ENCODE assay signal across 12 cellular contexts in genomic region chr3:192864943-192865342, GRCh38. TPM values are rescaled to one million over a fixed set of nuclear protein-coding genes. Genes with fewer than 3 reads are reported as not detected.
DNase-seq lines count a peak whose midpoint lies in the region; ATAC-seq and TF ChIP-seq lines count a peak whose summit lies in the region.
"Had no signal": no experiment of that assay in that cellular context is flagged by ENCODE, and none has a peak within 500 bp of the region (broad histone marks: within the 10 kb centered on the region; RNA-seq: fewer than 3 reads in every experiment).

No MANE protein-coding gene starts in this region.

- ATAC-seq in GM19455 (IDR thresholded peaks at IDR 0.05; ENCODE audit: unreplicated experiment) (peak; percentile 83), HG03135 (IDR thresholded peaks at IDR 0.05; ENCODE audit: unreplicated experiment) (peak; percentile 61)
- ATAC-seq: natural killer cell, T-cell had no signal

- H3K27ac ChIP-seq in CD4-positive, alpha-beta memory T cell (ENCODE audit: low read depth, low read length): no peak overlapping the region
- H3K27ac ChIP-seq: C4-2B had no signal

- no peaks in the 10 kb centered on the region for H3K27me3 Mint-ChIP-seq in CD4-positive, alpha-beta memory T cell
- no peaks in the 10 kb centered on the region for H3K27me3 Mint-ChIP-seq in activated CD4-positive, alpha-beta memory T cell treated with anti-CD3 and anti-CD28 coated beads, Interleukin-2, amount 10 ng/mL, durations not matched to agents 7 days and 5 days
- no peaks in the 10 kb centered on the region for H3K27me3 Mint-ChIP-seq in mesothelial cell of epicardium (ENCODE audit: low read depth)
- H3K27me3 Mint-ChIP-seq: activated naive CD8-positive, alpha-beta T cell; T-cell had no signal

- no peaks in the 10 kb centered on the region for H3K36me3 ChIP-seq in CD4-positive, alpha-beta memory T cell (ENCODE audit: insufficient read depth, low read length)

- no peak for DNase-seq in CD4-positive, alpha-beta memory T cell
- DNase-seq in fibroblast of pulmonary artery (ENCODE audit: low read depth) (peak; percentile 62), mesothelial cell of epicardium (ENCODE audit: low spot score in 2 of 2, unreplicated experiment in 2 of 2) (no peak), DMS53 (lab: John Stamatoyannopoulos, UW) (no peak)
- DNase-seq in activated CD4-positive, alpha-beta memory T cell treated with anti-CD3 and anti-CD28 coated beads, Interleukin-2, amount 10 ng/mL, durations not matched to agents 7 days and 5 days: no peak
- no peak for DNase-seq in activated CD4-positive, alpha-beta T cell treated with anti-CD3 and anti-CD28 coated beads for 4 hours
- DNase-seq: natural killer cell, T-cell had no signal

- no peaks in the 10 kb centered on the region for H3K27me3 ChIP-seq in CD4-positive, alpha-beta memory T cell (ENCODE audit: insufficient read depth, low read length)

- H3K4me1 Mint-ChIP-seq in CD4-positive, alpha-beta memory T cell: peaks cover 11 to 56% (median 31%) of the 10 kb centered on the region in 4 donors
- H3K4me1 Mint-ChIP-seq in activated CD4-positive, alpha-beta memory T cell treated with anti-CD3 and anti-CD28 coated beads, Interleukin-2, amount 10 ng/mL, durations not matched to agents 7 days and 5 days: peaks cover 40% of the 10 kb centered on the region
- H3K4me1 Mint-ChIP-seq in mesothelial cell of epicardium: peaks cover 23% of the 10 kb centered on the region
- H3K4me1 Mint-ChIP-seq: natural killer cell had no signal

- H3K4me1 ChIP-seq in CD4-positive, alpha-beta memory T cell (ENCODE audit: insufficient read depth, low read length): peaks cover 6% of the 10 kb centered on the region

- no peak overlapping the region for H3K4me3 ChIP-seq in CD4-positive, alpha-beta memory T cell (ENCODE audit: low read length in 2 of 2)
- H3K4me3 ChIP-seq in fibroblast of pulmonary artery (replicated peaks; ENCODE audit: low read depth, low read length): no peak overlapping the region

- intact Hi-C loops in CD4-positive, alpha-beta memory T cell (cut with micrococcal nuclease): no loop called here

- no peaks in the 10 kb centered on the region for H3K36me3 Mint-ChIP-seq in CD4-positive, alpha-beta memory T cell
- H3K36me3 Mint-ChIP-seq in activated CD4-positive, alpha-beta memory T cell treated with anti-CD3 and anti-CD28 coated beads, Interleukin-2, amount 10 ng/mL, durations not matched to agents 7 days and 5 days (ENCODE audit: low read depth): peaks cover 16% of the 10 kb centered on the region
- H3K36me3 Mint-ChIP-seq in mesothelial cell of epicardium: peaks cover 5% of the 10 kb centered on the region
- H3K36me3 Mint-ChIP-seq: activated naive CD8-positive, alpha-beta T cell; natural killer cell; T-cell had no signal

- no peak for TF ChIP-seq CTCF in fibroblast of pulmonary artery (IDR thresholded peaks at IDR 0.05; ENCODE audit: low read length, missing control alignments)
- TF ChIP-seq CTCF in mesothelial cell of epicardium (IDR thresholded peaks at IDR 0.05; ENCODE audit: unreplicated experiment): no peak

- no peaks in the 10 kb centered on the region for H3K9me3 ChIP-seq in CD4-positive, alpha-beta memory T cell (ENCODE audit: control insufficient read depth in 1 of 2, low read length in 2 of 2)

- H3K27ac Mint-ChIP-seq in CD4-positive, alpha-beta memory T cell: peak overlapping the region in 6 of 7 donors; percentile 11 to 70 (median 46)
- no peak overlapping the region for H3K27ac Mint-ChIP-seq in activated CD4-positive, alpha-beta memory T cell treated with anti-CD3 and anti-CD28 coated beads, Interleukin-2, amount 10 ng/mL, durations not matched to agents 7 days and 5 days
- H3K27ac Mint-ChIP-seq in mesothelial cell of epicardium: no peak overlapping the region
- H3K27ac Mint-ChIP-seq: activated naive CD8-positive, alpha-beta T cell; natural killer cell had no signal

- peaks cover 0 to 3% (median 0%) of the 10 kb centered on the region in 8 donors for H3K9me3 Mint-ChIP-seq in CD4-positive, alpha-beta memory T cell
- no peaks in the 10 kb centered on the region for H3K9me3 Mint-ChIP-seq in activated CD4-positive, alpha-beta memory T cell treated with anti-CD3 and anti-CD28 coated beads, Interleukin-2, amount 10 ng/mL, durations not matched to agents 7 days and 5 days
- no peaks in the 10 kb centered on the region for H3K9me3 Mint-ChIP-seq in mesothelial cell of epicardium
- H3K9me3 Mint-ChIP-seq: natural killer cell, T-cell had no signal

- H3K4me3 Mint-ChIP-seq in CD4-positive, alpha-beta memory T cell: peak overlapping the region in 2 of 8 donors; percentile 15 to 23
- no peak overlapping the region for H3K4me3 Mint-ChIP-seq in activated CD4-positive, alpha-beta memory T cell treated with anti-CD3 and anti-CD28 coated beads, Interleukin-2, amount 10 ng/mL, durations not matched to agents 7 days and 5 days
- no peak overlapping the region for H3K4me3 Mint-ChIP-seq in mesothelial cell of epicardium
- H3K4me3 Mint-ChIP-seq: activated naive CD8-positive, alpha-beta T cell; natural killer cell; T-cell had no signal

- POLR2A ChIA-PET in CD4-positive, alpha-beta memory T cell (lab: Charles Lee; ENCODE audit: partially characterized antibody): no interaction called here
- POLR2A ChIA-PET in activated CD4-positive, alpha-beta memory T cell treated with anti-CD3 and anti-CD28 coated beads, Interleukin-2, amount 10 ng/mL, durations not matched to agents 7 days and 5 days (lab: Charles Lee): interaction anchor here (1.0 to 2.0 kb wide), 4 partner anchors 14 to 53 kb away, joined by 3 to 6 read pairs (median 4); partner anchors contain the start of gene MB21D2

- CTCF ChIA-PET in CD4-positive, alpha-beta memory T cell (lab: Charles Lee; ENCODE audit: partially characterized antibody): no interaction called here
- CTCF ChIA-PET in activated CD4-positive, alpha-beta memory T cell treated with anti-CD3 and anti-CD28 coated beads, Interleukin-2, amount 10 ng/mL, durations not matched to agents 7 days and 5 days (lab: Charles Lee): no interaction called here

RNA-seq across cellular contexts. Expression of gene MB21D2, which starts 52.7 kb away (rescaled TPM):
- 1 to 10 TPM; 3.4 to 3.5 TPM for total RNA-seq in CD4-positive, alpha-beta memory T cell
- 10 to 100 TPM in 1 of 2 donors, 1 to 10 TPM in 1; 8.6 to 17.1 TPM for polyA plus RNA-seq in CD4-positive, alpha-beta memory T cell
- 10 to 100 TPM; 19.8 to 21.0 TPM for total RNA-seq in activated CD4-positive, alpha-beta memory T cell treated with anti-CD3 and anti-CD28 coated beads, Interleukin-2, amount 10 ng/mL, durations not matched to agents 7 days and 5 days
- total RNA-seq in mesothelial cell of epicardium: 8.5 to 9.4 TPM (median 9.1 TPM) in 3 replicates

Comparison
In these comparisons a context has a peak if more than half of its experiments do, and no peak if none do; other contexts are left out.
1. H3K27ac Mint-ChIP-seq: peak in CD4-positive, alpha-beta memory T cell (6 of 7); none in activated CD4-positive, alpha-beta memory T cell treated with anti-CD3 and anti-CD28 coated beads, Interleukin-2, amount 10 ng/mL, durations not matched to agents 7 days and 5 days (single experiment) and mesothelial cell of epicardium (single experiment).